9 cellular contexts compared by ENCODE assay signal in the genomic region with DNA sequence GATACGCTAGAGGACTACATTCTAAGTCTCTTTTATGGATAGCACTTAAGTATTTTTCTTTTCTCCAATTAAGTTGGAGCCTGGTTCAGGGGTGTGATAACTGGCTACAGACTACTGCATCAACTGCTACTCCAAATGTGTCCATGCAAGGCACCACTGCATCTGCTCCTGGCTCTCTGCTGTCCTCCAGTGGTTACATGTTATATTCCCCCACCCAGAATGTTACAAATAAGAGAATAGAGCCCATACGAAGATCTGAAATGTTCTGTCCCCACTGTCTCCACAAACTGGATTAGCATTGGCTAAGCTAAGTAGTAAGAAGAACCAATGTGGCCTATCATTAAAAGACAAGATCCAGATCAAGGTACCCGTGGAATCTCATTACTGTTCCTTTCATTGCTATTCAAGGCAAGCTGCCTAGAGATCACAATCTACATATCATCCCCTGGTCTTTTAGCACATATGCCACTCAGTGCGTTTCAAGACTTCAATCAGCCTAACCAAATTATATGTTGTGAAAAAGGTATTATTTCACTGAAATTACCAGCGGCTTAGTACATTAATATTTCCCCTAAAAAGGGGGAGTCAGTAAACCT.
DNase-seq lines count a peak whose midpoint lies in the region; ATAC-seq, FAIRE-seq and TF ChIP-seq lines count a peak whose summit lies in the region.
"Had no signal": no experiment of that assay in that cellular context is flagged by ENCODE, and none has a peak within 500 bp of the region (broad histone marks: within the 10 kb centered on the region; RNA-seq: fewer than 3 reads in every experiment).

No MANE protein-coding gene starts in this region.

- RAD21 ChIA-PET in HCT116 (lab: Charles Lee; ENCODE audit: low non-redundant PET in 1 of 2, low total read pairs in 2 of 2, uncharacterized antibody in 2 of 2, unreplicated experiment in 2 of 2), result no interaction called here

- H3K4me1 ChIP-seq in HCT116 (ENCODE audit: control insufficient read depth in 1 of 2, insufficient read depth in 2 of 2, low read length in 2 of 2) (no peaks in the 10 kb centered on the region), keratinocyte (ENCODE audit: control insufficient read depth, extremely low read depth, insufficient read depth, low read length) (peaks cover 4% of the 10 kb centered on the region)

- ATAC-seq in HCT116 (peak; percentile 73), HG02981 (IDR thresholded peaks at IDR 0.05; ENCODE audit: unreplicated experiment) (no peak)
- no peak for ATAC-seq in activated CD8-positive, alpha-beta memory T cell treated with anti-CD3 and anti-CD28 coated beads, Interleukin-2, amount 10 ng/mL, durations not matched to agents 7 days and 5 days

- no peaks in the 10 kb centered on the region for H3K9me1 ChIP-seq in keratinocyte (ENCODE audit: control insufficient read depth, extremely low read depth, insufficient read depth, low read length)

- TF ChIP-seq RAD21 in HCT116 (IDR thresholded peaks at IDR 0.05; ENCODE audit: low read depth), result peak; percentile 48; the same call in 1 of the 2 replicates

- H3K4me2 ChIP-seq in HCT116 (ENCODE audit: low read length) (no peak overlapping the region), keratinocyte (ENCODE audit: control insufficient read depth, extremely low read depth, insufficient read depth, low read depth, low read length) (no peak overlapping the region)
- H3K4me2 ChIP-seq: BLaER1 treated with 17β-estradiol and CSF1 and Interleukin-3, amounts not matched to agents 10 nM and 100 nM had no signal

- H3K9me2 ChIP-seq in HCT116 (ENCODE audit: insufficient read depth), result no peaks in the 10 kb centered on the region

- POLR2A ChIA-PET in HCT116 (lab: Charles Lee), result no interaction called here

- H3K27me3 ChIP-seq in HCT116 (ENCODE audit: insufficient read depth, low read length) (no peaks in the 10 kb centered on the region), keratinocyte (ENCODE audit: control insufficient read depth, extremely low read depth, insufficient read depth, low read length) (no peaks in the 10 kb centered on the region)
- H3K27me3 ChIP-seq: BLaER1 treated with 17β-estradiol and CSF1 and Interleukin-3, amounts not matched to agents 10 nM and 100 nM had no signal

- TF ChIP-seq POLR2A in HCT116 (IDR thresholded peaks at IDR 0.05; ENCODE audit: borderline replicate concordance, extremely low read depth, insufficient read depth, insufficient read length), result no peak

- no peaks in the 10 kb centered on the region for H3K4me1 Mint-ChIP-seq in activated CD8-positive, alpha-beta memory T cell treated with anti-CD3 and anti-CD28 coated beads, Interleukin-2, amount 10 ng/mL, durations not matched to agents 7 days and 5 days

- no peak overlapping the region for H3K27ac Mint-ChIP-seq in activated CD8-positive, alpha-beta memory T cell treated with anti-CD3 and anti-CD28 coated beads, Interleukin-2, amount 10 ng/mL, durations not matched to agents 7 days and 5 days

- H3K27ac ChIP-seq in HCT116 (ENCODE audit: low read depth, low read length) (no peak overlapping the region), keratinocyte (ENCODE audit: control insufficient read depth, insufficient read depth, low read length) (no peak overlapping the region)
- H3K27ac ChIP-seq: BLaER1 treated with 17β-estradiol and CSF1 and Interleukin-3, amounts not matched to agents 10 nM and 100 nM had no signal

- H3K9me3 Mint-ChIP-seq in activated CD8-positive, alpha-beta memory T cell treated with anti-CD3 and anti-CD28 coated beads, Interleukin-2, amount 10 ng/mL, durations not matched to agents 7 days and 5 days (ENCODE audit: low read depth), result peaks cover 2% of the 10 kb centered on the region

- H3K9me3 ChIP-seq in HCT116 (ENCODE audit: control insufficient read depth in 1 of 2, insufficient read depth in 1 of 2, low read depth in 1 of 2, low read length in 2 of 2), result no peaks in the 10 kb centered on the region; a peak in 1 of 4 replicates
- H3K9me3 ChIP-seq in keratinocyte (ENCODE audit: control insufficient read depth, low read depth, low read length), result no peaks in the 10 kb centered on the region
- H3K9me3 ChIP-seq: BLaER1 treated with 17β-estradiol and CSF1 and Interleukin-3, amounts not matched to agents 10 nM and 100 nM had no signal

- BruUV-seq in HCT116 (replicated peaks; lab: Mats Ljungman, UMichigan), result no TSS peak

- no peaks in the 10 kb centered on the region for H3K36me3 Mint-ChIP-seq in activated CD8-positive, alpha-beta memory T cell treated with anti-CD3 and anti-CD28 coated beads, Interleukin-2, amount 10 ng/mL, durations not matched to agents 7 days and 5 days

- H3K4me3 ChIP-seq in HCT116 (replicated peaks in 1 of 2; ENCODE audit: low read depth in 1 of 2, low read length in 2 of 2) (no peak overlapping the region), keratinocyte (ENCODE audit: control insufficient read depth in 2 of 3, extremely low read depth in 1 of 3, insufficient read depth in 2 of 3, low read depth in 1 of 3, low read length in 3 of 3) (no peak overlapping the region)
- H3K4me3 ChIP-seq: BLaER1 treated with 17β-estradiol and CSF1 and Interleukin-3, amounts not matched to agents 10 nM and 100 nM had no signal

- FAIRE-seq in keratinocyte (lab: Jason Lieb, UNC), result peak; percentile 83

- no peaks in the 10 kb centered on the region for H3K79me2 ChIP-seq in HCT116 (ENCODE audit: insufficient read depth, low read length)
- no peaks in the 10 kb centered on the region for H3K79me2 ChIP-seq in keratinocyte (ENCODE audit: control insufficient read depth, insufficient read depth, low read length)

- H4K20me1 ChIP-seq in HCT116 (ENCODE audit: insufficient read depth) (no peaks in the 10 kb centered on the region), keratinocyte (ENCODE audit: control insufficient read depth, extremely low read depth, insufficient read depth, low read length) (no peaks in the 10 kb centered on the region)
- H4K20me1 ChIP-seq: BLaER1 treated with 17β-estradiol and CSF1 and Interleukin-3, amounts not matched to agents 10 nM and 100 nM had no signal

- no peak overlapping the region for H2AFZ ChIP-seq in HCT116 (ENCODE audit: low read depth, low read length, poor library complexity, severe bottlenecking)
- H2AFZ ChIP-seq in keratinocyte (ENCODE audit: control insufficient read depth, low read length), result no peak overlapping the region

- H3K9ac ChIP-seq in HCT116 (ENCODE audit: low read length) (no peak overlapping the region), keratinocyte (ENCODE audit: control insufficient read depth, extremely low read depth, insufficient read depth, low read length) (no peak overlapping the region)
- H3K9ac ChIP-seq: BLaER1 treated with 17β-estradiol and CSF1 and Interleukin-3, amounts not matched to agents 10 nM and 100 nM had no signal

- TF ChIP-seq CTCF in HCT116 (IDR thresholded peaks at IDR 0.05 in 2 of 3, conservative IDR thresholded peaks at IDR 0.05 in 1 of 3; ENCODE audit: borderline replicate concordance in 1 of 3, insufficient read depth in 1 of 3, low read depth in 2 of 3, low read length in 2 of 3), result peak; percentile 24 to 69 (median 57); a peak in 5 of 6 replicates
- peak; percentile 92 to 94 (median 93) for TF ChIP-seq CTCF in keratinocyte (optimal IDR thresholded peaks at IDR 0.05 in 1 of 3, IDR thresholded peaks at IDR 0.05 in 1 of 3, conservative IDR thresholded peaks at IDR 0.05 in 1 of 3; ENCODE audit: extremely low read depth in 1 of 3, insufficient read depth in 2 of 3, low read length in 3 of 3)

- H3K36me3 ChIP-seq in HCT116 (ENCODE audit: control insufficient read depth in 1 of 2, insufficient read depth in 2 of 2, low read length in 2 of 2) (no peaks in the 10 kb centered on the region), keratinocyte (ENCODE audit: control insufficient read depth in 2 of 2, extremely low read depth in 1 of 2, insufficient read depth in 2 of 2, low read length in 2 of 2) (no peaks in the 10 kb centered on the region)
- H3K36me3 ChIP-seq: BLaER1 treated with 17β-estradiol and CSF1 and Interleukin-3, amounts not matched to agents 10 nM and 100 nM had no signal

- H3K27me3 Mint-ChIP-seq in activated CD8-positive, alpha-beta memory T cell treated with anti-CD3 and anti-CD28 coated beads, Interleukin-2, amount 10 ng/mL, durations not matched to agents 7 days and 5 days, result no peaks in the 10 kb centered on the region

- no peak overlapping the region for H3K4me3 Mint-ChIP-seq in activated CD8-positive, alpha-beta memory T cell treated with anti-CD3 and anti-CD28 coated beads, Interleukin-2, amount 10 ng/mL, durations not matched to agents 7 days and 5 days

- CTCF ChIA-PET in HCT116 (lab: Charles Lee), result no interaction called here
- CTCF ChIA-PET in activated CD8-positive, alpha-beta memory T cell treated with anti-CD3 and anti-CD28 coated beads, Interleukin-2, amount 10 ng/mL, durations not matched to agents 7 days and 5 days (lab: Charles Lee), result no interaction called here

- intact Hi-C loops in HCT116 (cut with micrococcal nuclease), result loop anchor here (5.0 kb wide), 1 partner anchor 848 kb away; no protein-coding TSS in a partner anchor

- dilution Hi-C loops in keratinocyte (cut with MboI; ENCODE audit: extremely low pct_ligation_motif_present, low sequenced_read_pairs), result no loop called here

- DNase-seq in NCI-H1105 treated with DMSO at 0.1 percent for 48 hours (lab: John Stamatoyannopoulos, UW), result peak; percentile 37
- no peak for DNase-seq in NCI-H1105 (lab: John Stamatoyannopoulos, UW)
- DNase-seq in HCT116 (ENCODE audit: low read depth, low spot score), result peak; percentile 6
- peak; percentile 41 for DNase-seq in NCI-H226
- DNase-seq in astrocyte of the hippocampus (ENCODE audit: low read depth, low spot score), result peak; percentile 68
- DNase-seq in keratinocyte (ENCODE audit: low read depth, low spot score), result no peak
- DNase-seq in activated CD8-positive, alpha-beta memory T cell treated with anti-CD3 and anti-CD28 coated beads, Interleukin-2, amount 10 ng/mL, durations not matched to agents 7 days and 5 days, result no peak

TF ChIP-seq in HCT116, 20 proteins besides CTCF, POLR2A, EP300 and RAD21 (continues in another document):
- TF ChIP-seq, protein P1, sequence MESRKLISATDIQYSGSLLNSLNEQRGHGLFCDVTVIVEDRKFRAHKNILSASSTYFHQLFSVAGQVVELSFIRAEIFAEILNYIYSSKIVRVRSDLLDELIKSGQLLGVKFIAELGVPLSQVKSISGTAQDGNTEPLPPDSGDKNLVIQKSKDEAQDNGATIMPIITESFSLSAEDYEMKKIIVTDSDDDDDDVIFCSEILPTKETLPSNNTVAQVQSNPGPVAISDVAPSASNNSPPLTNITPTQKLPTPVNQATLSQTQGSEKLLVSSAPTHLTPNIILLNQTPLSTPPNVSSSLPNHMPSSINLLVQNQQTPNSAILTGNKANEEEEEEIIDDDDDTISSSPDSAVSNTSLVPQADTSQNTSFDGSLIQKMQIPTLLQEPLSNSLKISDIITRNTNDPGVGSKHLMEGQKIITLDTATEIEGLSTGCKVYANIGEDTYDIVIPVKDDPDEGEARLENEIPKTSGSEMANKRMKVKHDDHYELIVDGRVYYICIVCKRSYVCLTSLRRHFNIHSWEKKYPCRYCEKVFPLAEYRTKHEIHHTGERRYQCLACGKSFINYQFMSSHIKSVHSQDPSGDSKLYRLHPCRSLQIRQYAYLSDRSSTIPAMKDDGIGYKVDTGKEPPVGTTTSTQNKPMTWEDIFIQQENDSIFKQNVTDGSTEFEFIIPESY (IDR thresholded peaks at IDR 0.05; ENCODE audit: extremely low read depth, insufficient replicate concordance, low read length), result no peak
- no peak for TF ChIP-seq YY1 (IDR thresholded peaks at IDR 0.05; ENCODE audit: extremely low read depth, insufficient replicate concordance, low read depth, low read length)
- TF ChIP-seq ZFX (IDR thresholded peaks at IDR 0.05), result no peak

Comparison
In these comparisons a context has a peak if more than half of its experiments do, and no peak if none do; other contexts are left out.
1. DNase-seq: peak in NCI-H1105 treated with DMSO at 0.1 percent for 48 hours (single experiment), HCT116 (single experiment), NCI-H226 (single experiment) and astrocyte of the hippocampus (single experiment); none in NCI-H1105 (single experiment), keratinocyte (single experiment) and activated CD8-positive, alpha-beta memory T cell treated with anti-CD3 and anti-CD28 coated beads, Interleukin-2, amount 10 ng/mL, durations not matched to agents 7 days and 5 days (single experiment).